Comparison of ENCODE assay signal across 16 cellular contexts in genomic region chr1:224781800-224782199, GRCh38.
DNase-seq lines count a peak whose midpoint lies in the region; ATAC-seq and TF ChIP-seq lines count a peak whose summit lies in the region.
"Had no signal": no experiment of that assay in that cellular context is flagged by ENCODE, and none has a peak within 500 bp of the region (broad histone marks: within the 10 kb centered on the region; RNA-seq: fewer than 3 reads in every experiment).

No MANE protein-coding gene starts in this region.

- H3K4me2 ChIP-seq in DND-41 (ENCODE audit: insufficient read depth, low read length) (no peak overlapping the region), neuronal stem cell (ENCODE audit: insufficient read depth, low read length, poor library complexity, severe bottlenecking) (no peak overlapping the region)

- H3K27ac ChIP-seq in DND-41 (ENCODE audit: low read length) = peak overlapping the region; percentile 92
- H3K27ac ChIP-seq in adrenal gland = no peak overlapping the region
- no peak overlapping the region for H3K27ac ChIP-seq in neuronal stem cell (replicated peaks; ENCODE audit: low read length)
- H3K27ac ChIP-seq: prostate gland had no signal

- H2BK15ac ChIP-seq in neuronal stem cell (ENCODE audit: low read length) = no peak overlapping the region

- H4K8ac ChIP-seq in neuronal stem cell (ENCODE audit: low read depth, low read length) = no peak overlapping the region

- intact Hi-C loops in adrenal gland (cut with DNase I) = no loop called here

- no peak overlapping the region for H3K4ac ChIP-seq in neuronal stem cell (ENCODE audit: low read length)

- no peak overlapping the region for H2BK120ac ChIP-seq in neuronal stem cell (ENCODE audit: low read depth, low read length)

- H3K36me3 ChIP-seq in DND-41 (ENCODE audit: insufficient read depth, low read length) (no peaks in the 10 kb centered on the region), adrenal gland (replicated peaks in 1 of 2) (no peaks in the 10 kb centered on the region), neuronal stem cell (replicated peaks in 1 of 2; ENCODE audit: control insufficient read depth in 2 of 2, insufficient read depth in 2 of 2, low read length in 2 of 2) (no peaks in the 10 kb centered on the region)
- H3K36me3 ChIP-seq: prostate gland had no signal

- no peak overlapping the region for H3K14ac ChIP-seq in neuronal stem cell (ENCODE audit: low read length)

- no peak overlapping the region for H2BK5ac ChIP-seq in neuronal stem cell (ENCODE audit: low read length)

- no peak overlapping the region for H2AK5ac ChIP-seq in neuronal stem cell (ENCODE audit: low read depth, low read length)

- no peaks in the 10 kb centered on the region for H4K20me1 ChIP-seq in DND-41 (ENCODE audit: insufficient read depth, low read length)

- no peak for DNase-seq in DND-41
- no peak for DNase-seq in adrenal gland
- DNase-seq in RPMI8226 = no peak
- no peak for DNase-seq in NCI-H2227 (lab: John Stamatoyannopoulos, UW; ENCODE audit: unreplicated experiment)
- no peak for DNase-seq in neuronal stem cell (ENCODE audit: low spot score)
- DNase-seq: activated CD4-positive, alpha-beta T cell treated with anti-CD3 and anti-CD28 coated beads, Interleukin-2, amount 10 ng/mL, durations not matched to agents 24 days and 14 days; activated T-cell treated with anti-CD3 and anti-CD28 coated beads, Interleukin-2, amount 50 U/mL, for 24 hours; CD8-positive, alpha-beta T cell; glutamatergic neuron; NCI-H146; NCI-H526 treated with DMSO at 0.1 percent for 48 hours; substantia nigra had no signal

- H2BK12ac ChIP-seq in neuronal stem cell (ENCODE audit: low read length) = no peak overlapping the region

- 63 to 78% (median 72%) methylated on average over 2 of the region's 2 CpGs for WGBS in adrenal gland, 4 donors
- no CpG with 5 or more reads among the region's 2 CpGs for WGBS in neuronal stem cell (ENCODE audit: extremely low coverage in 2 of 2, insufficient read length in 2 of 2, insufficient replicate concordance in 1 of 2), 2 donors

- no peak for TF ChIP-seq POLR2A in adrenal gland (IDR thresholded peaks at IDR 0.05)

- no peak overlapping the region for H3K23ac ChIP-seq in neuronal stem cell (ENCODE audit: low read depth, low read length, poor library complexity)

- H3K79me2 ChIP-seq in DND-41 (ENCODE audit: insufficient read depth, low read length) = no peaks in the 10 kb centered on the region

- H3K27me3 ChIP-seq in DND-41 (ENCODE audit: insufficient read depth, low read length, poor library complexity) = no peaks in the 10 kb centered on the region
- H3K27me3 ChIP-seq in adrenal gland = no peaks in the 10 kb centered on the region
- no peaks in the 10 kb centered on the region for H3K27me3 ChIP-seq in neuronal stem cell (ENCODE audit: control insufficient read depth in 3 of 3, insufficient read depth in 3 of 3, low read depth in 1 of 3, low read length in 3 of 3)

- no peak overlapping the region for H3K18ac ChIP-seq in neuronal stem cell (ENCODE audit: low read length)

- H3K9me3 ChIP-seq in DND-41 (ENCODE audit: insufficient read depth, low read length, severe bottlenecking) (no peaks in the 10 kb centered on the region), adrenal gland (replicated peaks in 1 of 3) (no peaks in the 10 kb centered on the region), neuronal stem cell (replicated peaks in 1 of 2; ENCODE audit: control insufficient read depth in 2 of 2, insufficient read depth in 1 of 2, low read depth in 1 of 2, low read length in 2 of 2) (no peaks in the 10 kb centered on the region)
- H3K9me3 ChIP-seq: prostate gland had no signal

- no peak overlapping the region for H3K4me3 ChIP-seq in DND-41 (ENCODE audit: low read depth in 1 of 2, low read length in 2 of 2)
- no peak overlapping the region for H3K4me3 ChIP-seq in adrenal gland
- H3K4me3 ChIP-seq in neuronal stem cell (ENCODE audit: low read length in 2 of 2) = no peak overlapping the region
- H3K4me3 ChIP-seq: prostate gland had no signal

- TF ChIP-seq CTCF in DND-41 (IDR thresholded peaks at IDR 0.05; ENCODE audit: borderline replicate concordance, extremely low read depth, low read length, poor library complexity, severe bottlenecking) (no peak), adrenal gland (IDR thresholded peaks at IDR 0.05) (no peak)

- H3K9ac ChIP-seq in DND-41 (ENCODE audit: low read depth, low read length) (no peak overlapping the region; the same call in 1 of the 2 replicates), neuronal stem cell (ENCODE audit: low read depth, low read length, poor library complexity) (no peak overlapping the region)

- H2AFZ ChIP-seq in DND-41 (ENCODE audit: low read depth, low read length) = peak overlapping the region; percentile 52
- no peak overlapping the region for H2AFZ ChIP-seq in neuronal stem cell (ENCODE audit: low read length)

- no peak for ATAC-seq in DND-41 (ENCODE audit: insufficient read depth, low read depth)
- peak; percentile 68 for ATAC-seq in GM19395 (IDR thresholded peaks at IDR 0.05; ENCODE audit: unreplicated experiment)
- ATAC-seq in HG02870 (IDR thresholded peaks at IDR 0.05; ENCODE audit: unreplicated experiment) = peak; percentile 63
- peak; percentile 56 for ATAC-seq in HG03520 (IDR thresholded peaks at IDR 0.05; ENCODE audit: unreplicated experiment)
- ATAC-seq: CD8-positive, alpha-beta T cell had no signal

- no peaks in the 10 kb centered on the region for H3K79me1 ChIP-seq in neuronal stem cell (ENCODE audit: low read depth, low read length)

- H3K4me1 ChIP-seq in DND-41 (ENCODE audit: insufficient read depth, low read length) = peaks cover 60% of the 10 kb centered on the region
- no peaks in the 10 kb centered on the region for H3K4me1 ChIP-seq in adrenal gland (replicated peaks in 1 of 2)
- no peaks in the 10 kb centered on the region for H3K4me1 ChIP-seq in neuronal stem cell (ENCODE audit: control insufficient read depth in 2 of 2, insufficient read depth in 1 of 2, low read depth in 1 of 2, low read length in 2 of 2)
- H3K4me1 ChIP-seq: prostate gland had no signal

- no peak overlapping the region for H4K91ac ChIP-seq in neuronal stem cell (ENCODE audit: low read depth, low read length, poor library complexity)
